ENCODE assay signal across 1 cellular context in the genomic region with DNA sequence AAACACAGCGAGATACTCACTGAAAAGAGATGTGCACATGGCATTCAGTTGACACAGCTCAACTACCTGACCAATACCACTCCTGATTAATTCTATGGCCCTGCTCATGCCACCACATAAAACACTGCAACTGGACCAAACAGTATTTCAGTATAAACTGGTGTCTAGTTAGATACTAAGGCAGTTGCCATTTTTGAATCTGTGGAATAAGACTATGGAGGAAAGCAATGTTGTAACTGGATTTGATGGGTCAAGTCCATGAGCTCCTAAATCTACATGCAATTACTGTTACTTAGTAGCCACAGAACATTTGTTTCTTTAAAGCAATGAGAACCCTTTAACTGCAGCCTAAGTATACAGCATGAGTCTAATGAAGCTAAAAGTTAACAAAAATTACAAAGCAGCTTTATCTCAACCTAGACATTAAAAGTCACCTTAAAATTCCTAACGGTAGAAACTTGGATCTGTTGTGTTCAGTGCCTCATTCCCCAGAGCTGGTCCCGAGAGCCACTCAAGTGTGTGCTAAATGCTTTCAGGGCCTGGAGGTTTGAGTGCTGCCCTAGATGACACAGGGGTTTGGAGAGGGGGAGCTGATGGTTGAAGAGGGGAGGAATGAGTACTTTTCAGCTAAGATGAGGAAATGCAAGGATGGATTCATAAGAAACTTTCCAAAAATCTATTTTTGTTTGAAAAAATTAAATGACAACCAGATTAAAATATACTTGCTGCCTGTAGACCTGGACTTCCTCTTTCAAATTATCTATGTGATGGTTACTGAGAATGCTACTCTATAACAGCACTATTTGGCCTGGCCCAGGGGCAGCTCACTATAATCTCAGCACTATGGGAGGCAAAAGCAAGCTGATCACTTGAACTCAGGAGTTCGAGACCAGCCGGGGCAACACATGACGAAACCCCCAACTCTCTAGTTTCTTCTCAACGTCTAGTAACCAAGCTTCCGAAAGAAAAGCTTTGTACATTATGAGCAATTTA.
TF ChIP-seq lines count a peak whose summit lies in the region.

No MANE protein-coding gene starts in this region.

TF ChIP-seq in GM23338, 12 proteins besides CTCF, POLR2A, EP300 and RAD21:
- no peak for TF ChIP-seq STAT1 (IDR thresholded peaks at IDR 0.05; ENCODE audit: unreplicated experiment)
- TF ChIP-seq NANOG (IDR thresholded peaks at IDR 0.05; ENCODE audit: borderline replicate concordance), result no peak
- no peak for TF ChIP-seq ZNF114 (CRISPR knock-in tag; IDR thresholded peaks at IDR 0.05)
- no peak for TF ChIP-seq CREB1 (CRISPR knock-in tag; IDR thresholded peaks at IDR 0.05; ENCODE audit: low read depth)
- no peak for TF ChIP-seq JUNB (IDR thresholded peaks at IDR 0.05; ENCODE audit: unreplicated experiment)
- TF ChIP-seq EZH2 (IDR thresholded peaks at IDR 0.05; ENCODE audit: low read depth, unreplicated experiment), result no peak
- TF ChIP-seq, protein P1, sequence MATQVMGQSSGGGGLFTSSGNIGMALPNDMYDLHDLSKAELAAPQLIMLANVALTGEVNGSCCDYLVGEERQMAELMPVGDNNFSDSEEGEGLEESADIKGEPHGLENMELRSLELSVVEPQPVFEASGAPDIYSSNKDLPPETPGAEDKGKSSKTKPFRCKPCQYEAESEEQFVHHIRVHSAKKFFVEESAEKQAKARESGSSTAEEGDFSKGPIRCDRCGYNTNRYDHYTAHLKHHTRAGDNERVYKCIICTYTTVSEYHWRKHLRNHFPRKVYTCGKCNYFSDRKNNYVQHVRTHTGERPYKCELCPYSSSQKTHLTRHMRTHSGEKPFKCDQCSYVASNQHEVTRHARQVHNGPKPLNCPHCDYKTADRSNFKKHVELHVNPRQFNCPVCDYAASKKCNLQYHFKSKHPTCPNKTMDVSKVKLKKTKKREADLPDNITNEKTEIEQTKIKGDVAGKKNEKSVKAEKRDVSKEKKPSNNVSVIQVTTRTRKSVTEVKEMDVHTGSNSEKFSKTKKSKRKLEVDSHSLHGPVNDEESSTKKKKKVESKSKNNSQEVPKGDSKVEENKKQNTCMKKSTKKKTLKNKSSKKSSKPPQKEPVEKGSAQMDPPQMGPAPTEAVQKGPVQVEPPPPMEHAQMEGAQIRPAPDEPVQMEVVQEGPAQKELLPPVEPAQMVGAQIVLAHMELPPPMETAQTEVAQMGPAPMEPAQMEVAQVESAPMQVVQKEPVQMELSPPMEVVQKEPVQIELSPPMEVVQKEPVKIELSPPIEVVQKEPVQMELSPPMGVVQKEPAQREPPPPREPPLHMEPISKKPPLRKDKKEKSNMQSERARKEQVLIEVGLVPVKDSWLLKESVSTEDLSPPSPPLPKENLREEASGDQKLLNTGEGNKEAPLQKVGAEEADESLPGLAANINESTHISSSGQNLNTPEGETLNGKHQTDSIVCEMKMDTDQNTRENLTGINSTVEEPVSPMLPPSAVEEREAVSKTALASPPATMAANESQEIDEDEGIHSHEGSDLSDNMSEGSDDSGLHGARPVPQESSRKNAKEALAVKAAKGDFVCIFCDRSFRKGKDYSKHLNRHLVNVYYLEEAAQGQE (IDR thresholded peaks at IDR 0.05; ENCODE audit: unreplicated experiment), result no peak
- TF ChIP-seq EZH2phosphoT487 (IDR thresholded peaks at IDR 0.05; ENCODE audit: unreplicated experiment), result no peak
- TF ChIP-seq, protein P2, sequence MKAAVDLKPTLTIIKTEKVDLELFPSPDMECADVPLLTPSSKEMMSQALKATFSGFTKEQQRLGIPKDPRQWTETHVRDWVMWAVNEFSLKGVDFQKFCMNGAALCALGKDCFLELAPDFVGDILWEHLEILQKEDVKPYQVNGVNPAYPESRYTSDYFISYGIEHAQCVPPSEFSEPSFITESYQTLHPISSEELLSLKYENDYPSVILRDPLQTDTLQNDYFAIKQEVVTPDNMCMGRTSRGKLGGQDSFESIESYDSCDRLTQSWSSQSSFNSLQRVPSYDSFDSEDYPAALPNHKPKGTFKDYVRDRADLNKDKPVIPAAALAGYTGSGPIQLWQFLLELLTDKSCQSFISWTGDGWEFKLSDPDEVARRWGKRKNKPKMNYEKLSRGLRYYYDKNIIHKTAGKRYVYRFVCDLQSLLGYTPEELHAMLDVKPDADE (IDR thresholded peaks at IDR 0.05), result no peak
- no peak for TF ChIP-seq POLR2AphosphoS5 (IDR thresholded peaks at IDR 0.05; ENCODE audit: low read depth)
- no peak for TF ChIP-seq ZNF331 (CRISPR knock-in tag; IDR thresholded peaks at IDR 0.05; ENCODE audit: low read depth)
- TF ChIP-seq, protein P3, sequence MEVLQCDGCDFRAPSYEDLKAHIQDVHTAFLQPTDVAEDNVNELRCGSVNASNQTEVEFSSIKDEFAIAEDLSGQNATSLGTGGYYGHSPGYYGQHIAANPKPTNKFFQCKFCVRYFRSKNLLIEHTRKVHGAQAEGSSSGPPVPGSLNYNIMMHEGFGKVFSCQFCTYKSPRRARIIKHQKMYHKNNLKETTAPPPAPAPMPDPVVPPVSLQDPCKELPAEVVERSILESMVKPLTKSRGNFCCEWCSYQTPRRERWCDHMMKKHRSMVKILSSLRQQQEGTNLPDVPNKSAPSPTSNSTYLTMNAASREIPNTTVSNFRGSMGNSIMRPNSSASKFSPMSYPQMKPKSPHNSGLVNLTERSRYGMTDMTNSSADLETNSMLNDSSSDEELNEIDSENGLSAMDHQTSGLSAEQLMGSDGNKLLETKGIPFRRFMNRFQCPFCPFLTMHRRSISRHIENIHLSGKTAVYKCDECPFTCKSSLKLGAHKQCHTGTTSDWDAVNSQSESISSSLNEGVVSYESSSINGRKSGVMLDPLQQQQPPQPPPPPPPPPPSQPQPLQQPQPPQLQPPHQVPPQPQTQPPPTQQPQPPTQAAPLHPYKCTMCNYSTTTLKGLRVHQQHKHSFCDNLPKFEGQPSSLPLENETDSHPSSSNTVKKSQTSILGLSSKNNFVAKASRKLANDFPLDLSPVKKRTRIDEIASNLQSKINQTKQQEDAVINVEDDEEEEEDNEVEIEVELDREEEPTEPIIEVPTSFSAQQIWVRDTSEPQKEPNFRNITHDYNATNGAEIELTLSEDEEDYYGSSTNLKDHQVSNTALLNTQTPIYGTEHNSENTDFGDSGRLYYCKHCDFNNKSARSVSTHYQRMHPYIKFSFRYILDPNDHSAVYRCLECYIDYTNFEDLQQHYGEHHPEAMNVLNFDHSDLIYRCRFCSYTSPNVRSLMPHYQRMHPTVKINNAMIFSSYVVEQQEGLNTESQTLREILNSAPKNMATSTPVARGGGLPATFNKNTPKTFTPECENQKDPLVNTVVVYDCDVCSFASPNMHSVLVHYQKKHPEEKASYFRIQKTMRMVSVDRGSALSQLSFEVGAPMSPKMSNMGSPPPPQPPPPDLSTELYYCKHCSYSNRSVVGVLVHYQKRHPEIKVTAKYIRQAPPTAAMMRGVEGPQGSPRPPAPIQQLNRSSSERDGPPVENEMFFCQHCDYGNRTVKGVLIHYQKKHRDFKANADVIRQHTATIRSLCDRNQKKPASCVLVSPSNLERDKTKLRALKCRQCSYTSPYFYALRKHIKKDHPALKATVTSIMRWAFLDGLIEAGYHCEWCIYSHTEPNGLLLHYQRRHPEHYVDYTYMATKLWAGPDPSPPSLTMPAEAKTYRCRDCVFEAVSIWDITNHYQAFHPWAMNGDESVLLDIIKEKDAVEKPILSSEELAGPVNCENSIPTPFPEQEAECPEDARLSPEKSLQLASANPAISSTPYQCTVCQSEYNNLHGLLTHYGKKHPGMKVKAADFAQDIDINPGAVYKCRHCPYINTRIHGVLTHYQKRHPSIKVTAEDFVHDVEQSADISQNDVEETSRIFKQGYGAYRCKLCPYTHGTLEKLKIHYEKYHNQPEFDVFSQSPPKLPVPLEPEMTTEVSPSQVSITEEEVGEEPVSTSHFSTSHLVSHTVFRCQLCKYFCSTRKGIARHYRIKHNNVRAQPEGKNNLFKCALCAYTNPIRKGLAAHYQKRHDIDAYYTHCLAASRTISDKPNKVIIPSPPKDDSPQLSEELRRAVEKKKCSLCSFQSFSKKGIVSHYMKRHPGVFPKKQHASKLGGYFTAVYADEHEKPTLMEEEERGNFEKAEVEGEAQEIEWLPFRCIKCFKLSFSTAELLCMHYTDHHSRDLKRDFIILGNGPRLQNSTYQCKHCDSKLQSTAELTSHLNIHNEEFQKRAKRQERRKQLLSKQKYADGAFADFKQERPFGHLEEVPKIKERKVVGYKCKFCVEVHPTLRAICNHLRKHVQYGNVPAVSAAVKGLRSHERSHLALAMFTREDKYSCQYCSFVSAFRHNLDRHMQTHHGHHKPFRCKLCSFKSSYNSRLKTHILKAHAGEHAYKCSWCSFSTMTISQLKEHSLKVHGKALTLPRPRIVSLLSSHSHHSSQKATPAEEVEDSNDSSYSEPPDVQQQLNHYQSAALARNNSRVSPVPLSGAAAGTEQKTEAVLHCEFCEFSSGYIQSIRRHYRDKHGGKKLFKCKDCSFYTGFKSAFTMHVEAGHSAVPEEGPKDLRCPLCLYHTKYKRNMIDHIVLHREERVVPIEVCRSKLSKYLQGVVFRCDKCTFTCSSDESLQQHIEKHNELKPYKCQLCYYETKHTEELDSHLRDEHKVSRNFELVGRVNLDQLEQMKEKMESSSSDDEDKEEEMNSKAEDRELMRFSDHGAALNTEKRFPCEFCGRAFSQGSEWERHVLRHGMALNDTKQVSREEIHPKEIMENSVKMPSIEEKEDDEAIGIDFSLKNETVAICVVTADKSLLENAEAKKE (CRISPR knock-in tag; IDR thresholded peaks at IDR 0.05), result no peak
